10 cellular contexts compared by ENCODE assay signal in the genomic region with DNA sequence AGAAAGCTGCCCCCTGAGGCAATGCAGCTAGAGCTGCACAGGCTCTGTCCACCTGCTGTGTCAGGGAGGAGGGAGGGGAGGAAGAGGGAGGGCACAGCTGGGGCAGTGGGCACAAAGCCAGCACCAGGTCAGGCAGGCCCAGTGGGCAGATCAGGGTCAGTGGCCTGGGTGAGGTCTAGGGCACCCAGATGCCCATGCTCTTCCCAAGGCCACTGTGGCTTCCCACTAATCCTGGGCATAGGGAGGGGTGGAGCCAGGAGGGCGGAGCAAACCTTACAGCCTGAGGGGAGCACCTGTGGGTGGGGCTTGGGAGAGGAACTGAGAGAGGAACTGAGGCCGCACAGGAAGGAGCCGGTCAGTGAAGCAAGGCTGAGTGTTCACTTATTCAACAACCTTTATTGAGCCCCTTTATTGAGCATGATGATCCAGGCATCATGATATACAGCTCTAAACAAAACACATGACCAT.
A peak's percentile ranks its signal among the peaks of the same experiment; 100 is the strongest.
DNase-seq lines count a peak whose midpoint lies in the region; ATAC-seq lines count a peak whose summit lies in the region.
"Had no signal": no experiment of that assay in that cellular context is flagged by ENCODE, and none has a peak within 500 bp of the region (broad histone marks: within the 10 kb centered on the region; RNA-seq: fewer than 3 reads in every experiment).

No MANE protein-coding gene starts in this region.

- DNase-seq in SKM-1 (lab: John Stamatoyannopoulos, UW; ENCODE audit: unreplicated experiment), result peak; percentile 53
- DNase-seq in activated effector memory CD4-positive, alpha-beta T cell treated with anti-CD3 and anti-CD28 coated beads, Interleukin-2, amount 50 U/mL, for 16 hours, result no peak
- DNase-seq in epidermal melanocyte (ENCODE audit: insufficient read length, low spot score), result no peak
- DNase-seq in stimulated activated CD4-positive, alpha-beta T cell treated with anti-CD3 and anti-CD28 coated beads, Interleukin-1b, Interleukin-23, amount 100 ng/mL, for 48 hours, result no peak
- DNase-seq in NCI-H2171 (lab: John Stamatoyannopoulos, UW), result no peak
- DNase-seq: activated CD4-positive, alpha-beta T cell treated with anti-CD3 and anti-CD28 coated beads, Interleukin-2, amount 50 U/mL, for 4 hours; dorsolateral prefrontal cortex had no signal

- ATAC-seq in GM18499 (IDR thresholded peaks at IDR 0.05; ENCODE audit: insufficient read depth, unreplicated experiment) (peak; percentile 90), GM21381 (IDR thresholded peaks at IDR 0.05; ENCODE audit: unreplicated experiment) (peak; percentile 95), HG03139 (IDR thresholded peaks at IDR 0.05; ENCODE audit: unreplicated experiment) (peak; percentile 99)
